11 cellular contexts compared by ENCODE assay signal in genomic region chr9:93574091-93574899, GRCh38. TPM values are rescaled to one million over a fixed set of nuclear protein-coding genes. Genes with fewer than 3 reads are reported as not detected.
DNase-seq lines count a peak whose midpoint lies in the region; ATAC-seq, FAIRE-seq and TF ChIP-seq lines count a peak whose summit lies in the region.
"Had no signal": no experiment of that assay in that cellular context is flagged by ENCODE, and none has a peak within 500 bp of the region (broad histone marks: within the 10 kb centered on the region; RNA-seq: fewer than 3 reads in every experiment).

No MANE protein-coding gene starts in this region.

- H4K20me1 ChIP-seq in OCI-LY7 (ENCODE audit: insufficient read depth, low read length) = no peaks in the 10 kb centered on the region

- TF ChIP-seq EP300 in gastroesophageal sphincter (IDR thresholded peaks at IDR 0.05) = no peak

- H3K27me3 ChIP-seq in gastroesophageal sphincter = no peaks in the 10 kb centered on the region
- H3K27me3 ChIP-seq: breast epithelium had no signal

- H2AFZ ChIP-seq in OCI-LY7 (ENCODE audit: low read length) = no peak overlapping the region

- intact Hi-C loops in OCI-LY7 (cut with micrococcal nuclease; ENCODE audit: unreplicated experiment) = no loop called here

- ATAC-seq in activated T-cell treated with anti-CD3 and anti-CD28 coated beads, Interleukin-2, amount 50 U/mL, for 4 hours = no peak
- no peak for ATAC-seq in gastroesophageal sphincter
- ATAC-seq in stimulated activated effector memory CD8-positive, alpha-beta T cell treated with anti-CD3 and anti-CD28 coated beads, Interleukin-12 subunit alpha, Interleukin-12 subunit beta, amount 100 ng/mL, for 72 hours = no peak
- ATAC-seq in HG03280 (IDR thresholded peaks at IDR 0.05; ENCODE audit: unreplicated experiment) = no peak

- H3K4me2 ChIP-seq in OCI-LY7 (ENCODE audit: low read length) = no peak overlapping the region

- POLR2A ChIA-PET in OCI-LY7 (lab: Charles Lee) = interaction anchor here (0.6 to 0.7 kb wide), 5 partner anchors 84 to 829 kb away, joined by 3 to 8 read pairs (median 5); no protein-coding TSS in a partner anchor

- no TSS peak for BruUV-seq in OCI-LY7 (replicated peaks; lab: Mats Ljungman, UMichigan)

- H3K27ac ChIP-seq in OCI-LY7 (ENCODE audit: low read depth, low read length, poor library complexity, severe bottlenecking) (no peak overlapping the region), gastroesophageal sphincter (peak overlapping the region in 3 of 4 donors; percentile 16 to 96 (median 96))
- H3K27ac ChIP-seq: KMS-11 had no signal

- CTCF ChIA-PET in OCI-LY7 (lab: Charles Lee; ENCODE audit: unreplicated experiment) = no interaction called here

- peaks cover 6% of the 10 kb centered on the region; the same call in 1 of the 2 replicates for H3K9me3 ChIP-seq in OCI-LY7 (ENCODE audit: low read length)
- H3K9me3 ChIP-seq in gastroesophageal sphincter = no peaks in the 10 kb centered on the region
- H3K9me3 ChIP-seq: breast epithelium had no signal

- no peaks in the 10 kb centered on the region for H3K79me2 ChIP-seq in OCI-LY7 (ENCODE audit: insufficient read depth, low read depth, low read length)

- H3K4me1 ChIP-seq in OCI-LY7 (ENCODE audit: insufficient read depth, low read length, poor library complexity, severe bottlenecking) (peaks cover 23% of the 10 kb centered on the region), gastroesophageal sphincter (peaks cover 0 to 38% (median 25%) of the 10 kb centered on the region in 3 donors)

- no peaks in the 10 kb centered on the region for H3K9me3 Mint-ChIP-seq in activated T-cell treated with anti-CD3 and anti-CD28 coated beads, Interleukin-2, amount 50 U/mL, for 4 hours
- H3K9me3 Mint-ChIP-seq in stimulated activated effector memory CD8-positive, alpha-beta T cell treated with anti-CD3 and anti-CD28 coated beads, Interleukin-12 subunit alpha, Interleukin-12 subunit beta, amount 100 ng/mL, for 72 hours = peaks cover 3% of the 10 kb centered on the region

- WGBS in gastroesophageal sphincter (ENCODE audit: low coverage in 1 of 2), 2 donors = 80 to 86% methylated on average over 1 to 8 of the region's 9 CpGs

- peak overlapping the region; percentile 96 for H3K27ac Mint-ChIP-seq in stimulated activated effector memory CD8-positive, alpha-beta T cell treated with anti-CD3 and anti-CD28 coated beads, Interleukin-12 subunit alpha, Interleukin-12 subunit beta, amount 100 ng/mL, for 72 hours

- no peaks in the 10 kb centered on the region for H3K27me3 Mint-ChIP-seq in activated T-cell treated with anti-CD3 and anti-CD28 coated beads, Interleukin-2, amount 50 U/mL, for 4 hours (ENCODE audit: low read depth)

- H3K4me3 ChIP-seq in OCI-LY7 (ENCODE audit: low read depth, low read length, poor library complexity, severe bottlenecking) = no peak overlapping the region
- H3K4me3 ChIP-seq in gastroesophageal sphincter = no peak overlapping the region

- H3K36me3 Mint-ChIP-seq in activated T-cell treated with anti-CD3 and anti-CD28 coated beads, Interleukin-2, amount 50 U/mL, for 4 hours (ENCODE audit: insufficient read depth) = peaks cover 4% of the 10 kb centered on the region
- peaks cover 23% of the 10 kb centered on the region for H3K36me3 Mint-ChIP-seq in stimulated activated effector memory CD8-positive, alpha-beta T cell treated with anti-CD3 and anti-CD28 coated beads, Interleukin-12 subunit alpha, Interleukin-12 subunit beta, amount 100 ng/mL, for 72 hours

- FAIRE-seq in H54 (lab: Jason Lieb, UNC) = no peak

- no peak for DNase-seq in activated T-cell treated with anti-CD3 and anti-CD28 coated beads, Interleukin-2, amount 50 U/mL, for 4 hours
- no peak for DNase-seq in activated T-cell treated with anti-CD3 and anti-CD28 coated beads, Interleukin-2, amount 50 U/mL, for 1 hour
- peak; percentile 11 for DNase-seq in OCI-LY7 (ENCODE audit: low spot score)
- DNase-seq in stimulated activated effector memory CD8-positive, alpha-beta T cell treated with anti-CD3 and anti-CD28 coated beads, Interleukin-12 subunit alpha, Interleukin-12 subunit beta, amount 100 ng/mL, for 72 hours (ENCODE audit: low spot score in 2 of 2) = peak in 1 of 2 donors; percentile 49
- DNase-seq in H54 (ENCODE audit: insufficient read length, low spot score) = no peak
- no peak for DNase-seq in HPDE6-E6E7 (ENCODE audit: extremely low spot score)
- DNase-seq: NCI-H2081 had no signal

- H3K4me3 Mint-ChIP-seq in activated T-cell treated with anti-CD3 and anti-CD28 coated beads, Interleukin-2, amount 50 U/mL, for 4 hours = peak overlapping the region; percentile 86
- peak overlapping the region; percentile 81 for H3K4me3 Mint-ChIP-seq in stimulated activated effector memory CD8-positive, alpha-beta T cell treated with anti-CD3 and anti-CD28 coated beads, Interleukin-12 subunit alpha, Interleukin-12 subunit beta, amount 100 ng/mL, for 72 hours

- no peak for TF ChIP-seq POLR2A in gastroesophageal sphincter (IDR thresholded peaks at IDR 0.05)
- no peak for TF ChIP-seq POLR2A in H54 (IDR thresholded peaks at IDR 0.05; ENCODE audit: low read depth, low read length)

- no peaks in the 10 kb centered on the region for H3K9me2 ChIP-seq in OCI-LY7 (ENCODE audit: insufficient read depth, low read length)

- H3K36me3 ChIP-seq in OCI-LY7 (ENCODE audit: insufficient read depth, low read length) = peaks cover 10% of the 10 kb centered on the region; the same call in 1 of the 2 replicates
- H3K36me3 ChIP-seq in gastroesophageal sphincter = no peaks in the 10 kb centered on the region
- H3K36me3 ChIP-seq: breast epithelium had no signal

- TF ChIP-seq CTCF in OCI-LY7 (conservative IDR thresholded peaks at IDR 0.05; ENCODE audit: low read length) (no peak), gastroesophageal sphincter (IDR thresholded peaks at IDR 0.05) (no peak)

- peaks cover 33% of the 10 kb centered on the region for H3K4me1 Mint-ChIP-seq in activated T-cell treated with anti-CD3 and anti-CD28 coated beads, Interleukin-2, amount 50 U/mL, for 4 hours (ENCODE audit: low read depth)
- H3K4me1 Mint-ChIP-seq in stimulated activated effector memory CD8-positive, alpha-beta T cell treated with anti-CD3 and anti-CD28 coated beads, Interleukin-12 subunit alpha, Interleukin-12 subunit beta, amount 100 ng/mL, for 72 hours = peaks cover 37% of the 10 kb centered on the region

RNA-seq across cellular contexts. Expression of gene PHF2, which starts 2.1 kb away (rescaled TPM):
- 10 to 100 TPM; 19.2 to 20.8 (median 20.8) TPM for total RNA-seq in activated T-cell treated with anti-CD3 and anti-CD28 coated beads, Interleukin-2, amount 50 U/mL, for 4 hours
- 18.9 and 20.6 TPM in 2 replicates for total RNA-seq in OCI-LY7 (2014; rRNA removed; shearing (Covaris generic))
- 23.7 and 24.6 TPM in 2 replicates for total RNA-seq in OCI-LY7 (2022)
- total RNA-seq in gastroesophageal sphincter = 10 to 100 TPM; 37.2 to 51.2 (median 39.2) TPM
